In genomic region chr6:33840064-33840926, GRCh38 we compare ENCODE assay signal across 8 cellular contexts. TPM values are rescaled to one million over a fixed set of nuclear protein-coding genes. Genes with fewer than 3 reads are reported as not detected.
A peak's percentile ranks its signal among the peaks of the same experiment; 100 is the strongest.
DNase-seq lines count a peak whose midpoint lies in the region; ATAC-seq and TF ChIP-seq lines count a peak whose summit lies in the region.

No MANE protein-coding gene starts in this region.

- peaks cover 14% of the 10 kb centered on the region for H3K27me3 Mint-ChIP-seq in activated T-cell treated with anti-CD3 and anti-CD28 coated beads, Interleukin-2, amount 50 U/mL, for 72 hours (ENCODE audit: low read depth)

- no peak overlapping the region for H3K4me3 ChIP-seq in gastroesophageal sphincter

- no peaks in the 10 kb centered on the region for H3K36me3 Mint-ChIP-seq in activated T-cell treated with anti-CD3 and anti-CD28 coated beads, Interleukin-2, amount 50 U/mL, for 72 hours (ENCODE audit: insufficient read depth in 2 of 2)

- no peak for TF ChIP-seq POLR2A in gastroesophageal sphincter (IDR thresholded peaks at IDR 0.05)

- no peak overlapping the region for H3K27ac Mint-ChIP-seq in activated T-cell treated with anti-CD3 and anti-CD28 coated beads, Interleukin-2, amount 50 U/mL, for 72 hours

- H3K4me1 Mint-ChIP-seq in activated T-cell treated with anti-CD3 and anti-CD28 coated beads, Interleukin-2, amount 50 U/mL, for 72 hours (ENCODE audit: low read depth), result peaks cover 21% of the 10 kb centered on the region

- no peak for TF ChIP-seq CTCF in gastroesophageal sphincter (IDR thresholded peaks at IDR 0.05)

- ATAC-seq in GM21529 (IDR thresholded peaks at IDR 0.05; ENCODE audit: unreplicated experiment) (peak; percentile 82), gastroesophageal sphincter (peak; percentile 67)
- ATAC-seq in activated T-cell treated with anti-CD3 and anti-CD28 coated beads, Interleukin-2, amount 50 U/mL, for 72 hours (replicated peaks in 1 of 2), result peak; percentile 95 to 98

- H3K9me3 Mint-ChIP-seq in activated T-cell treated with anti-CD3 and anti-CD28 coated beads, Interleukin-2, amount 50 U/mL, for 72 hours, result peaks cover 0 to 1% of the 10 kb centered on the region in 2 donors

- no peaks in the 10 kb centered on the region for H3K36me3 ChIP-seq in gastroesophageal sphincter

- H3K9me3 ChIP-seq in gastroesophageal sphincter, result peaks cover 0 to 7% (median 0%) of the 10 kb centered on the region in 3 donors

- DNase-seq in DMS 273 (lab: John Stamatoyannopoulos, UW; ENCODE audit: unreplicated experiment) (peak; percentile 79), NCI-H510A (lab: John Stamatoyannopoulos, UW) (peak; percentile 83), smooth muscle cell of the brain vasculature (ENCODE audit: low read depth, low spot score) (peak; percentile 88), occipital lobe (lab: John Stamatoyannopoulos, UW) (no peak), DMS79 (lab: John Stamatoyannopoulos, UW) (no peak)
- peak; percentile 48 to 56 for DNase-seq in activated T-cell treated with anti-CD3 and anti-CD28 coated beads, Interleukin-2, amount 50 U/mL, for 72 hours

- 77 to 89% methylated on average over 5 to 6 of the region's 12 CpGs for WGBS in gastroesophageal sphincter (ENCODE audit: low coverage in 1 of 2), 2 donors

- H3K27ac ChIP-seq in gastroesophageal sphincter, result no peak overlapping the region

- H3K4me3 Mint-ChIP-seq in activated T-cell treated with anti-CD3 and anti-CD28 coated beads, Interleukin-2, amount 50 U/mL, for 72 hours, result peak overlapping the region; percentile 2 to 36

- H3K4me1 ChIP-seq in gastroesophageal sphincter, result peaks cover 0 to 22% (median 0%) of the 10 kb centered on the region in 3 donors

- H3K27me3 ChIP-seq in gastroesophageal sphincter, result peaks cover 32% of the 10 kb centered on the region

- no peak for TF ChIP-seq EP300 in gastroesophageal sphincter (IDR thresholded peaks at IDR 0.05)

RNA-seq across cellular contexts. Expression of gene MLN, which starts 36.5 kb away (rescaled TPM):
- total RNA-seq in activated T-cell treated with anti-CD3 and anti-CD28 coated beads, Interleukin-2, amount 50 U/mL, for 72 hours, result not detected
- total RNA-seq in gastroesophageal sphincter (not detected), occipital lobe (not detected)

RNA-seq across cellular contexts. Expression of gene LEMD2, which starts 51.4 kb away (rescaled TPM):
- 10 to 100 TPM; 76.4 to 93.8 TPM for total RNA-seq in activated T-cell treated with anti-CD3 and anti-CD28 coated beads, Interleukin-2, amount 50 U/mL, for 72 hours
- total RNA-seq in gastroesophageal sphincter (10 to 100 TPM; 47.3 to 50.9 (median 49.9) TPM), occipital lobe (31.8 TPM)

Comparison
In these comparisons a context has a peak if more than half of its experiments do, and no peak if none do; other contexts are left out.
1. DNase-seq: peak in DMS 273 (single experiment), NCI-H510A (single experiment), activated T-cell treated with anti-CD3 and anti-CD28 coated beads, Interleukin-2, amount 50 U/mL, for 72 hours (2 of 2) and smooth muscle cell of the brain vasculature (single experiment); none in occipital lobe (single experiment) and DMS79 (single experiment).
2. Peak in every context shown above with its lines, with median percentiles within 50 percentile points of each other: ATAC-seq.